In the genomic region with DNA sequence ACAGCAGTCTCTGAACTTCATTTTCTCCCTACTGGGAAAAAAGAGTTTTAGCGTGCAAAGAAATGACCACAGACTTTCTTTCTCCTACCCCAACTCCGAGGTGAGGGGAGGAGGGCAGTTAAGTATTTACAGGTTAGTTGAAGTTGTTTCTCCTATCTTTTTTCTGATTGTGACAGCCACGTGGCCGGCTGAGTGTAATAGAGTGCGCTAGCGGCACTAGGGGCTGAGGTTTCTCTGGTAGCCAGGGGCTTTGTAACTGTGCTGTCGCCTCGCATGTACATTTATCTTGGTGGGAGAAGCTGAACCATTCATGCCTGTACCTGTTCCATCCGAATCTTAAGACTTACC, we compare ENCODE assay signal across 8 cellular contexts.
DNase-seq lines count a peak whose midpoint lies in the region; ATAC-seq lines count a peak whose summit lies in the region.

No MANE protein-coding gene starts in this region.

- DNase-seq in NCI-H2081 (lab: John Stamatoyannopoulos, UW) (peak; percentile 34 to 60), NCI-H2081 treated with DMSO at 0.1 percent for 48 hours (lab: John Stamatoyannopoulos, UW) (no peak), OCI-M2 (lab: John Stamatoyannopoulos, UW; ENCODE audit: unreplicated experiment) (peak; percentile 11), iPS-NIHi7 (ENCODE audit: extremely low spot score) (peak; percentile 11), NCI-H2196 (lab: John Stamatoyannopoulos, UW; ENCODE audit: unreplicated experiment) (no peak)
- DNase-seq in activated naive CD4-positive, alpha-beta T cell treated with anti-CD3 and anti-CD28 coated beads, Interleukin-2, amount 50 U/mL, for 16 hours, result peak; percentile 51
- peak; percentile 50 to 52 for DNase-seq in stimulated activated CD4-positive, alpha-beta T cell treated with anti-CD3 and anti-CD28 coated beads, Interleukin-2, amount 100 ng/mL, for 24 hours

- ATAC-seq in HG02759 (IDR thresholded peaks at IDR 0.05; ENCODE audit: unreplicated experiment), result peak; percentile 20

Comparison
In these comparisons a context has a peak if more than half of its experiments do, and no peak if none do; other contexts are left out.
1. DNase-seq: peak in NCI-H2081 (2 of 2), OCI-M2 (single experiment), activated naive CD4-positive, alpha-beta T cell treated with anti-CD3 and anti-CD28 coated beads, Interleukin-2, amount 50 U/mL, for 16 hours (single experiment), iPS-NIHi7 (single experiment) and stimulated activated CD4-positive, alpha-beta T cell treated with anti-CD3 and anti-CD28 coated beads, Interleukin-2, amount 100 ng/mL, for 24 hours (2 of 2); none in NCI-H2081 treated with DMSO at 0.1 percent for 48 hours (single experiment) and NCI-H2196 (single experiment).